15 cellular contexts compared by ENCODE assay signal in genomic region chr20:52433326-52434040, GRCh38.
A peak's percentile ranks its signal among the peaks of the same experiment; 100 is the strongest.
DNase-seq lines count a peak whose midpoint lies in the region; ATAC-seq, FAIRE-seq and TF ChIP-seq lines count a peak whose summit lies in the region.
"Had no signal": no experiment of that assay in that cellular context is flagged by ENCODE, and none has a peak within 500 bp of the region (broad histone marks: within the 10 kb centered on the region; RNA-seq: fewer than 3 reads in every experiment).

No MANE protein-coding gene starts in this region.

- DNase-seq in GM23248 (peak; percentile 17), NCI-H1694 treated with DMSO at 0.1 percent for 48 hours (lab: John Stamatoyannopoulos, UW) (peak; percentile 26), K562 (ENCODE audit: extremely low read depth in 1 of 4, low spot score in 3 of 4) (no peak), mesenchymal stem cell (no peak), HK-2 (ENCODE audit: unreplicated experiment) (no peak)
- DNase-seq in activated CD4-positive, alpha-beta T cell treated with anti-CD3 and anti-CD28 coated beads for 4 hours: no peak
- DNase-seq: Calu3; CD8-positive, alpha-beta T cell; H9; IMR-90; KBM-7 had no signal

- H2BK12ac ChIP-seq in mesenchymal stem cell (ENCODE audit: low read length in 2 of 2): no peak overlapping the region

- H3K4ac ChIP-seq in mesenchymal stem cell (ENCODE audit: low read depth in 1 of 2, low read length in 2 of 2): no peak overlapping the region

- no peak for TF ChIP-seq RAD21 in K562 (CRISPR knock-in tag; conservative IDR thresholded peaks at IDR 0.05 in 1 of 2, IDR thresholded peaks at IDR 0.05 in 1 of 2)

- CTCF ChIA-PET in K562 (lab: Yijun Ruan, JAX; ENCODE audit: low intra/inter-chr PET ratio): no interaction called here

- H3K14ac ChIP-seq in mesenchymal stem cell (ENCODE audit: low read length in 2 of 2): no peak overlapping the region

- no TSS peak for BruUV-seq in K562 (replicated peaks; lab: Mats Ljungman, UMichigan)

- no peak for TF ChIP-seq EP300 in K562 (IDR thresholded peaks at IDR 0.05; ENCODE audit: low read length)

- 18 to 21% methylated on average over 2 of the region's 2 CpGs for WGBS in GM23248 (ENCODE audit: low coverage in 1 of 2, low lambda C conversion rate in 2 of 2, missing lambda C conversion rate in 2 of 2), 2 experiments
- WGBS in K562 (ENCODE audit: insufficient coverage, low coverage, missing lambda C conversion rate): 42% methylated on average over 2 of the region's 2 CpGs
- 97% methylated on average over 2 of the region's 2 CpGs for WGBS in mesenchymal stem cell

- H3K23ac ChIP-seq in mesenchymal stem cell (ENCODE audit: low read length in 2 of 2): no peak overlapping the region

- no peaks in the 10 kb centered on the region for H3K79me1 ChIP-seq in mesenchymal stem cell (replicated peaks; ENCODE audit: low read length, poor library complexity, severe bottlenecking)

- no peak overlapping the region for H2BK120ac ChIP-seq in mesenchymal stem cell (ENCODE audit: low read depth, low read length)

- no peak for ATAC-seq in K562
- no peak for ATAC-seq in HG02870 (IDR thresholded peaks at IDR 0.05; ENCODE audit: unreplicated experiment)
- ATAC-seq: CD8-positive, alpha-beta T cell had no signal

- no peak for TF ChIP-seq CTCF in K562 (IDR thresholded peaks at IDR 0.05 in 2 of 3, conservative IDR thresholded peaks at IDR 0.05 in 1 of 3; ENCODE audit: insufficient read depth in 2 of 3, low read depth in 1 of 3, low read length in 3 of 3)

- H4K20me1 ChIP-seq in GM23248 (ENCODE audit: insufficient read depth): no peaks in the 10 kb centered on the region
- no peaks in the 10 kb centered on the region for H4K20me1 ChIP-seq in K562 (replicated peaks; ENCODE audit: control insufficient read depth, insufficient read depth, low read length)
- H4K20me1 ChIP-seq: BLaER1 treated with 17β-estradiol and CSF1 and Interleukin-3, amounts not matched to agents 10 nM and 100 nM had no signal

- FAIRE-seq in K562 (lab: Jason Lieb, UNC): no peak
- FAIRE-seq: G401.6, H1 had no signal

- H3K9ac ChIP-seq in GM23248: no peak overlapping the region
- no peak overlapping the region for H3K9ac ChIP-seq in K562 (ENCODE audit: insufficient read depth in 1 of 2, low read depth in 2 of 2, low read length in 2 of 2)
- peak overlapping the region; percentile 67 for H3K9ac ChIP-seq in mesenchymal stem cell (ENCODE audit: low read length)
- H3K9ac ChIP-seq: BLaER1 treated with 17β-estradiol and CSF1 and Interleukin-3, amounts not matched to agents 10 nM and 100 nM had no signal

- H3K9me3 ChIP-seq in GM23248 (ENCODE audit: low read depth) (peaks cover 3% of the 10 kb centered on the region), K562 (replicated peaks; ENCODE audit: control insufficient read depth, insufficient read depth, low read depth, low read length) (no peaks in the 10 kb centered on the region), mesenchymal stem cell (ENCODE audit: control insufficient read depth, low read length) (peaks cover 7% of the 10 kb centered on the region)

- intact Hi-C loops in K562 (cut with micrococcal nuclease): no loop called here

- H3K4me1 ChIP-seq in GM23248 (ENCODE audit: insufficient read depth) (peaks cover 18% of the 10 kb centered on the region), K562 (replicated peaks in 1 of 2; ENCODE audit: control insufficient read depth in 2 of 2, insufficient read depth in 2 of 2, low read length in 2 of 2) (no peaks in the 10 kb centered on the region), mesenchymal stem cell (ENCODE audit: control insufficient read depth, insufficient read depth, low read depth, low read length) (no peaks in the 10 kb centered on the region)
- H3K4me1 ChIP-seq: BLaER1 treated with 17β-estradiol and CSF1 and Interleukin-3, amounts not matched to agents 10 nM and 100 nM had no signal

- H3K4me2 ChIP-seq in GM23248 (ENCODE audit: unreplicated experiment) (no peak overlapping the region), K562 (ENCODE audit: insufficient read depth, low read length) (no peak overlapping the region), mesenchymal stem cell (ENCODE audit: low read length, poor library complexity, severe bottlenecking) (no peak overlapping the region)
- H3K4me2 ChIP-seq: BLaER1 treated with 17β-estradiol and CSF1 and Interleukin-3, amounts not matched to agents 10 nM and 100 nM had no signal

- H3F3A ChIP-seq in GM23248 (ENCODE audit: insufficient read depth): peaks cover 29% of the 10 kb centered on the region; the same call in 1 of the 2 replicates

- no peak overlapping the region for H2BK5ac ChIP-seq in mesenchymal stem cell (ENCODE audit: low read depth, low read length, poor library complexity, severe bottlenecking)

- no peak overlapping the region for H2AFZ ChIP-seq in GM23248
- H2AFZ ChIP-seq in K562 (ENCODE audit: low read depth, low read length): no peak overlapping the region
- H2AFZ ChIP-seq in mesenchymal stem cell (ENCODE audit: low read depth, low read length): no peak overlapping the region

- H3K27ac ChIP-seq in GM23248 (peak overlapping the region; percentile 64), K562 (ENCODE audit: extremely low read depth, low read depth, low read length) (no peak overlapping the region), mesenchymal stem cell (ENCODE audit: low read length, poor library complexity, severe bottlenecking) (no peak overlapping the region)
- H3K27ac ChIP-seq: BLaER1 treated with 17β-estradiol and CSF1 and Interleukin-3, amounts not matched to agents 10 nM and 100 nM had no signal

- no peaks in the 10 kb centered on the region for H3K27me3 ChIP-seq in GM23248 (replicated peaks; ENCODE audit: insufficient read depth)
- no peaks in the 10 kb centered on the region for H3K27me3 ChIP-seq in K562 (ENCODE audit: control insufficient read depth in 2 of 2, insufficient read depth in 2 of 2, low read length in 2 of 2)
- H3K27me3 ChIP-seq in mesenchymal stem cell (ENCODE audit: control insufficient read depth in 1 of 2, insufficient read depth in 1 of 2, low read length in 2 of 2): no peaks in the 10 kb centered on the region
- H3K27me3 ChIP-seq: BLaER1 treated with 17β-estradiol and CSF1 and Interleukin-3, amounts not matched to agents 10 nM and 100 nM had no signal

- no peaks in the 10 kb centered on the region for H3K9me1 ChIP-seq in K562 (ENCODE audit: control insufficient read depth, insufficient read depth, low read length)

- no peaks in the 10 kb centered on the region for H3K9me2 ChIP-seq in GM23248 (ENCODE audit: insufficient read depth)

- TF ChIP-seq POLR2A in K562 (conservative IDR thresholded peaks at IDR 0.05): no peak

- in situ Hi-C loops in GM23248 (cut with MboI): no loop called here
- in situ Hi-C loops in K562 (cut with MboI): no loop called here

- POLR2A ChIA-PET in K562 (lab: Yijun Ruan, JAX): no interaction called here

- H3K4me3 ChIP-seq in GM23248 (no peak overlapping the region), K562 (no peak overlapping the region), mesenchymal stem cell (ENCODE audit: insufficient read depth in 1 of 2, low read depth in 1 of 2, low read length in 2 of 2) (peak overlapping the region in 1 of 2 experiments; percentile 6)
- H3K4me3 ChIP-seq: BLaER1 treated with 17β-estradiol and CSF1 and Interleukin-3, amounts not matched to agents 10 nM and 100 nM had no signal

- H4K91ac ChIP-seq in mesenchymal stem cell (ENCODE audit: low read length): no peak overlapping the region

- no peak overlapping the region for H4K8ac ChIP-seq in mesenchymal stem cell (ENCODE audit: low read length)

- H2BK15ac ChIP-seq in mesenchymal stem cell (ENCODE audit: low read depth, poor library complexity, severe bottlenecking): no peak overlapping the region

- H3K79me2 ChIP-seq in GM23248 (ENCODE audit: insufficient read depth) (no peaks in the 10 kb centered on the region), K562 (ENCODE audit: control insufficient read depth, insufficient read depth, low read length) (no peaks in the 10 kb centered on the region)

- H3K18ac ChIP-seq in mesenchymal stem cell (ENCODE audit: low read depth in 1 of 2, low read length in 2 of 2): no peak overlapping the region

- H2AK5ac ChIP-seq in mesenchymal stem cell (ENCODE audit: low read length, severe bottlenecking): no peak overlapping the region

- H3K36me3 ChIP-seq in GM23248 (ENCODE audit: low read depth): no peaks in the 10 kb centered on the region
- H3K36me3 ChIP-seq in K562 (ENCODE audit: control insufficient read depth, insufficient read depth, low read length): no peaks in the 10 kb centered on the region
- H3K36me3 ChIP-seq in mesenchymal stem cell (ENCODE audit: control insufficient read depth in 1 of 2, insufficient read depth in 2 of 2, low read depth in 1 of 2, low read length in 2 of 2): no peaks in the 10 kb centered on the region
- H3K36me3 ChIP-seq: BLaER1 treated with 17β-estradiol and CSF1 and Interleukin-3, amounts not matched to agents 10 nM and 100 nM had no signal

TF ChIP-seq in K562, 482 proteins besides CTCF, POLR2A, EP300 and RAD21 (continues in another document):
- no peak for TF ChIP-seq EP400 (IDR thresholded peaks at IDR 0.05)

Comparison
In these comparisons a context has a peak if more than half of its experiments do, and no peak if none do; other contexts are left out.
1. DNase-seq: peak in GM23248 (single experiment) and NCI-H1694 treated with DMSO at 0.1 percent for 48 hours (single experiment); none in K562 (0 of 4), mesenchymal stem cell (single experiment), HK-2 (single experiment) and activated CD4-positive, alpha-beta T cell treated with anti-CD3 and anti-CD28 coated beads for 4 hours (0 of 2).